Comparison of ENCODE assay signal across 22 cellular contexts in genomic region chr3:11606090-11606784, GRCh38. TPM values are rescaled to one million over a fixed set of nuclear protein-coding genes. Genes with fewer than 3 reads are reported as not detected.
DNase-seq lines count a peak whose midpoint lies in the region; ATAC-seq and TF ChIP-seq lines count a peak whose summit lies in the region.
"Had no signal": no experiment of that assay in that cellular context is flagged by ENCODE, and none has a peak within 500 bp of the region (broad histone marks: within the 10 kb centered on the region; RNA-seq: fewer than 3 reads in every experiment).

No MANE protein-coding gene starts in this region.

- peak overlapping the region; percentile 29 for H3K27ac ChIP-seq in cardiac muscle cell
- H3K27ac ChIP-seq: upper lobe of left lung had no signal

- ATAC-seq in Right ventricle myocardium inferior: no peak
- no peak for ATAC-seq in activated T-helper 17 cell treated with anti-CD3 and anti-CD28 coated beads, Interleukin-2, amount 50 U/mL, for 72 hours (replicated peaks)
- no peak for ATAC-seq in memory B cell (ENCODE audit: low read depth)
- ATAC-seq in GM18502 (IDR thresholded peaks at IDR 0.05; ENCODE audit: poor library complexity, unreplicated experiment): no peak
- ATAC-seq: activated CD8-positive, alpha-beta memory T cell treated with anti-CD3 and anti-CD28 coated beads, Interleukin-2, amount 10 ng/mL, durations not matched to agents 7 days and 5 days; GM12878; heart left ventricle had no signal

- no peaks in the 10 kb centered on the region for H3K36me3 ChIP-seq in cardiac muscle cell

- no peaks in the 10 kb centered on the region for H3K9me3 ChIP-seq in cardiac muscle cell (ENCODE audit: low read depth)
- H3K9me3 ChIP-seq: heart left ventricle, upper lobe of left lung had no signal

- no peak for DNase-seq in cardiac muscle cell (ENCODE audit: low read depth in 1 of 2, low spot score in 1 of 2)
- no peak for DNase-seq in Right ventricle myocardium inferior (ENCODE audit: missing footprints)
- DNase-seq in memory B cell (ENCODE audit: low spot score in 2 of 2): no peak
- DNase-seq in type B pancreatic cell (ENCODE audit: extremely low spot score, unreplicated experiment): no peak
- DNase-seq in foreskin melanocyte: no peak
- no peak for DNase-seq in activated T-helper 2 cell treated with anti-CD3 and anti-CD28 coated beads, Interferon-gamma antibody, Interleukin-2, Interleukin-4, amounts not matched to agents 10 μg/mL and 5 μg/mL and 100 μg/mL, durations not matched to agents 14 hours and 24 hours and 36 hours (ENCODE audit: low spot score)
- DNase-seq: activated CD4-positive, CD25-positive, alpha-beta regulatory T cell; activated CD8-positive, alpha-beta memory T cell treated with anti-CD3 and anti-CD28 coated beads, Interleukin-2, amount 10 ng/mL, durations not matched to agents 7 days and 5 days; heart left ventricle; islet precursor cell; NCI-H1930; NCI-H446 treated with DMSO at 0.1 percent for 48 hours; nucleus accumbens; SHP77 treated with DMSO at 0.1 percent for 48 hours; stimulated activated CD4-positive, alpha-beta T cell treated with anti-CD3 and anti-CD28 coated beads, Interleukin-4, amount 100 ng/mL, for 24 hours; stimulated activated CD8-positive, alpha-beta memory T cell treated with anti-CD3 and anti-CD28 coated beads, Interleukin-4, amount 100 ng/mL, for 48 hours; T-helper 2 cell; upper lobe of left lung had no signal

- TF ChIP-seq CTCF in cardiac muscle cell (IDR thresholded peaks at IDR 0.05; ENCODE audit: low read depth, low read length) (no peak), type B pancreatic cell (conservative IDR thresholded peaks at IDR 0.05) (no peak)

- no peaks in the 10 kb centered on the region for H3K27me3 Mint-ChIP-seq in activated T-helper 17 cell treated with anti-CD3 and anti-CD28 coated beads, Interleukin-2, amount 50 U/mL, for 72 hours
- H3K27me3 Mint-ChIP-seq in memory B cell (no peaks in the 10 kb centered on the region), type B pancreatic cell (no peaks in the 10 kb centered on the region)
- H3K27me3 Mint-ChIP-seq in activated T-helper 2 cell treated with anti-CD3 and anti-CD28 coated beads, Interferon-gamma antibody, Interleukin-2, Interleukin-4, amounts not matched to agents 10 μg/mL and 5 μg/mL and 100 μg/mL, durations not matched to agents 14 hours and 24 hours and 36 hours (ENCODE audit: low read depth): no peaks in the 10 kb centered on the region
- H3K27me3 Mint-ChIP-seq: activated CD8-positive, alpha-beta memory T cell treated with anti-CD3 and anti-CD28 coated beads, Interleukin-2, amount 10 ng/mL, durations not matched to agents 7 days and 5 days; dendritic cell treated with granulocyte-macrophage colony-stimulating factor and Interleukin-4, amounts not matched to agents 40 ng/mL and 50 ng/mL, for 4 days had no signal

- peak overlapping the region; percentile 31 for H3K27ac Mint-ChIP-seq in activated T-helper 17 cell treated with anti-CD3 and anti-CD28 coated beads, Interleukin-2, amount 50 U/mL, for 72 hours
- H3K27ac Mint-ChIP-seq in memory B cell: peak overlapping the region; percentile 46
- peak overlapping the region; percentile 63 for H3K27ac Mint-ChIP-seq in type B pancreatic cell
- no peak overlapping the region for H3K27ac Mint-ChIP-seq in activated T-helper 2 cell treated with anti-CD3 and anti-CD28 coated beads, Interferon-gamma antibody, Interleukin-2, Interleukin-4, amounts not matched to agents 10 μg/mL and 5 μg/mL and 100 μg/mL, durations not matched to agents 14 hours and 24 hours and 36 hours
- H3K27ac Mint-ChIP-seq: activated CD8-positive, alpha-beta memory T cell treated with anti-CD3 and anti-CD28 coated beads, Interleukin-2, amount 10 ng/mL, durations not matched to agents 7 days and 5 days; dendritic cell treated with granulocyte-macrophage colony-stimulating factor and Interleukin-4, amounts not matched to agents 40 ng/mL and 50 ng/mL, for 4 days had no signal

- peaks cover 17% of the 10 kb centered on the region for H3K36me3 Mint-ChIP-seq in activated T-helper 17 cell treated with anti-CD3 and anti-CD28 coated beads, Interleukin-2, amount 50 U/mL, for 72 hours (ENCODE audit: low read depth)
- peaks cover 8% of the 10 kb centered on the region for H3K36me3 Mint-ChIP-seq in memory B cell
- H3K36me3 Mint-ChIP-seq in type B pancreatic cell: peaks cover 29% of the 10 kb centered on the region
- peaks cover 55% of the 10 kb centered on the region for H3K36me3 Mint-ChIP-seq in activated T-helper 2 cell treated with anti-CD3 and anti-CD28 coated beads, Interferon-gamma antibody, Interleukin-2, Interleukin-4, amounts not matched to agents 10 μg/mL and 5 μg/mL and 100 μg/mL, durations not matched to agents 14 hours and 24 hours and 36 hours (ENCODE audit: low read depth)

- intact Hi-C loops in Right ventricle myocardium inferior (cut with DNase I): no loop called here
- intact Hi-C loops in activated T-helper 2 cell treated with anti-CD3 and anti-CD28 coated beads, Interferon-gamma antibody, Interleukin-2, Interleukin-4, amounts not matched to agents 10 μg/mL and 5 μg/mL and 100 μg/mL, durations not matched to agents 14 hours and 24 hours and 36 hours (cut with micrococcal nuclease): loop anchor here (2.0 to 5.0 kb wide), 2 partner anchors 21 to 36 kb away; partner anchors contain the start of gene VGLL4

- peaks cover 29% of the 10 kb centered on the region for H3K4me1 Mint-ChIP-seq in activated T-helper 17 cell treated with anti-CD3 and anti-CD28 coated beads, Interleukin-2, amount 50 U/mL, for 72 hours
- peaks cover 38% of the 10 kb centered on the region for H3K4me1 Mint-ChIP-seq in memory B cell
- peaks cover 92% of the 10 kb centered on the region for H3K4me1 Mint-ChIP-seq in type B pancreatic cell (ENCODE audit: unreplicated experiment)
- H3K4me1 Mint-ChIP-seq in activated T-helper 2 cell treated with anti-CD3 and anti-CD28 coated beads, Interferon-gamma antibody, Interleukin-2, Interleukin-4, amounts not matched to agents 10 μg/mL and 5 μg/mL and 100 μg/mL, durations not matched to agents 14 hours and 24 hours and 36 hours (ENCODE audit: low read depth): peaks cover 58% of the 10 kb centered on the region

- H3K4me3 Mint-ChIP-seq in activated T-helper 17 cell treated with anti-CD3 and anti-CD28 coated beads, Interleukin-2, amount 50 U/mL, for 72 hours: no peak overlapping the region
- H3K4me3 Mint-ChIP-seq in memory B cell (no peak overlapping the region), type B pancreatic cell (peak overlapping the region; percentile 46)
- H3K4me3 Mint-ChIP-seq in activated T-helper 2 cell treated with anti-CD3 and anti-CD28 coated beads, Interferon-gamma antibody, Interleukin-2, Interleukin-4, amounts not matched to agents 10 μg/mL and 5 μg/mL and 100 μg/mL, durations not matched to agents 14 hours and 24 hours and 36 hours (ENCODE audit: low read depth): no peak overlapping the region
- H3K4me3 Mint-ChIP-seq: activated CD8-positive, alpha-beta memory T cell treated with anti-CD3 and anti-CD28 coated beads, Interleukin-2, amount 10 ng/mL, durations not matched to agents 7 days and 5 days; dendritic cell treated with granulocyte-macrophage colony-stimulating factor and Interleukin-4, amounts not matched to agents 40 ng/mL and 50 ng/mL, for 4 days had no signal

- H3K4me3 ChIP-seq in cardiac muscle cell: no peak overlapping the region
- H3K4me3 ChIP-seq: GM12878, heart left ventricle, upper lobe of left lung had no signal

- no peaks in the 10 kb centered on the region for H3K27me3 ChIP-seq in cardiac muscle cell
- H3K27me3 ChIP-seq: heart left ventricle, upper lobe of left lung had no signal

- H3K4me1 ChIP-seq in cardiac muscle cell (ENCODE audit: low read depth): peaks cover 56% of the 10 kb centered on the region

- H3K9me3 Mint-ChIP-seq in activated T-helper 17 cell treated with anti-CD3 and anti-CD28 coated beads, Interleukin-2, amount 50 U/mL, for 72 hours: no peaks in the 10 kb centered on the region
- H3K9me3 Mint-ChIP-seq in memory B cell: no peaks in the 10 kb centered on the region
- H3K9me3 Mint-ChIP-seq in type B pancreatic cell: no peaks in the 10 kb centered on the region
- no peaks in the 10 kb centered on the region for H3K9me3 Mint-ChIP-seq in activated T-helper 2 cell treated with anti-CD3 and anti-CD28 coated beads, Interferon-gamma antibody, Interleukin-2, Interleukin-4, amounts not matched to agents 10 μg/mL and 5 μg/mL and 100 μg/mL, durations not matched to agents 14 hours and 24 hours and 36 hours
- H3K9me3 Mint-ChIP-seq: dendritic cell treated with granulocyte-macrophage colony-stimulating factor and Interleukin-4, amounts not matched to agents 40 ng/mL and 50 ng/mL, for 4 days had no signal

RNA-seq across cellular contexts. Expression of gene VGLL4, which starts 37.5 kb away (rescaled TPM):
- total RNA-seq in cardiac muscle cell (139 and 147 TPM in 2 replicates), Right ventricle myocardium inferior (26.8 TPM), type B pancreatic cell (ENCODE audit: low replicate concordance) (78.5 and 111 TPM in 2 replicates)
- polyA plus RNA-seq in cardiac muscle cell: 62.9 and 76.5 TPM in 2 replicates
- 10 to 100 TPM; 34.3 to 42.4 TPM for total RNA-seq in activated T-helper 17 cell treated with anti-CD3 and anti-CD28 coated beads, Interleukin-2, amount 50 U/mL, for 72 hours
- total RNA-seq in activated T-helper 2 cell treated with anti-CD3 and anti-CD28 coated beads, Interferon-gamma antibody, Interleukin-2, Interleukin-4, amounts not matched to agents 10 μg/mL and 5 μg/mL and 100 μg/mL, durations not matched to agents 14 hours and 24 hours and 36 hours: 66.6 and 69.8 TPM in 2 replicates
